ENCODE assay signal across 22 cellular contexts in the genomic region with DNA sequence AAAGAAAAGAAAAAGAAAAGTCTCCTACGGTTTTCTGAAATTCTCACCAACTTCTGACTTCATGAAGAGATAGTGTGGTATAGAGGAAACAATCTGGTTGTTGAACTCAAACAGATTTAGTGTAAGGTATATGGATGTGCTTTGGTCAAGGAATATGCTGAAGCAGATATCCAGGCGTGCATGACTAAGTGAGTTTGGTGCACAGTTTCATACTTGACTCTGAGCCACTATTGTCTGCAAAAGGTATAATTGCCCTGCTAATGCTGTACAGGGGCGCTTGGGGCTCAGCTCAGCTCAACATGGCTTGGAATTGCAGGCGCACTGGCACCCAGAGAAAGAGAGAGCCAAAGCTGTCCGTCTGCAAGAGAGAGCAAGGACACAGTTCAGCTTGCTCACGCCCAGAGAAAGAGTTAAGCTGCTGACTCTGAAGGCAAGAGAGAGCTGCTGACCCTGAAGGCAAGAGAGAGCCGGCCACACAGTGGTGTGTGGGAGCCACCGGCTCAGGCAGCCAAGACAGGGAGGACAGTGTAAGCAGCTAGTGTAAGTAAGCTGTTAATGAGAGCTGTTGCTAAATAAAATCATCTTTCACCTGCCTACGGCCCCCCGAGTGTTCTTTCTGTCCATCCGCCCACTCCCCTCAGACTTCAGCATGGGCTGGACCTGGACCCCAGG.
"Had no signal": no experiment of that assay in that cellular context is flagged by ENCODE, and none has a peak within 500 bp of the region (broad histone marks: within the 10 kb centered on the region; RNA-seq: fewer than 3 reads in every experiment).

No MANE protein-coding gene starts in this region.

- H3K27ac ChIP-seq: colonic mucosa, dorsolateral prefrontal cortex, esophagus muscularis mucosa, sigmoid colon had no signal

- H3K4me3 ChIP-seq: colonic mucosa, dorsolateral prefrontal cortex, esophagus muscularis mucosa, sigmoid colon had no signal

- H3K9me3 ChIP-seq: colonic mucosa, esophagus muscularis mucosa, sigmoid colon had no signal

- FAIRE-seq: endothelial cell of umbilical vein, frontal cortex had no signal

- H3K4me1 ChIP-seq: colonic mucosa, esophagus muscularis mucosa had no signal

- H3K27me3 ChIP-seq: colonic mucosa, esophagus muscularis mucosa, sigmoid colon had no signal

- H3K36me3 ChIP-seq: colonic mucosa, esophagus muscularis mucosa, sigmoid colon had no signal

- DNase-seq: activated CD4-positive, alpha-beta T cell treated with anti-CD3 and anti-CD28 coated beads for 36 hours; activated CD4-positive, alpha-beta T cell treated with anti-CD3 and anti-CD28 coated beads, Interleukin-2, amount 50 U/mL, for 4 hours; activated CD8-positive, alpha-beta memory T cell treated with anti-CD3 and anti-CD28 coated beads, Interleukin-2, amount 50 U/mL, for 48 hours; activated naive CD4-positive, alpha-beta T cell; activated naive CD8-positive, alpha-beta T cell treated with anti-CD3 and anti-CD28 coated beads for 36 hours; activated T-cell treated with anti-CD3 and anti-CD28 coated beads, Interleukin-2, amount 50 U/mL, for 4 hours; central memory CD4-positive, alpha-beta T cell; colonic mucosa; dorsolateral prefrontal cortex; effector memory CD8-positive, alpha-beta T cell; hippocampal formation; nephron progenitor cell; occipital lobe; retina; sigmoid colon; stimulated activated CD4-positive, alpha-beta T cell treated with anti-CD3 and anti-CD28 coated beads, Interleukin-2, amount 100 ng/mL, for 48 hours; stimulated activated CD8-positive, alpha-beta memory T cell treated with anti-CD3 and anti-CD28 coated beads, Interleukin-4, amount 100 ng/mL, for 48 hours; stimulated activated naive B cell treated with anti-CD40 and anti-IgM and Interleukin-4, amounts not matched to agents 10 μg/mL and 1 μg/mL and 100 μg/mL, for 72 hours; T-cell had no signal
